In the genomic region with DNA sequence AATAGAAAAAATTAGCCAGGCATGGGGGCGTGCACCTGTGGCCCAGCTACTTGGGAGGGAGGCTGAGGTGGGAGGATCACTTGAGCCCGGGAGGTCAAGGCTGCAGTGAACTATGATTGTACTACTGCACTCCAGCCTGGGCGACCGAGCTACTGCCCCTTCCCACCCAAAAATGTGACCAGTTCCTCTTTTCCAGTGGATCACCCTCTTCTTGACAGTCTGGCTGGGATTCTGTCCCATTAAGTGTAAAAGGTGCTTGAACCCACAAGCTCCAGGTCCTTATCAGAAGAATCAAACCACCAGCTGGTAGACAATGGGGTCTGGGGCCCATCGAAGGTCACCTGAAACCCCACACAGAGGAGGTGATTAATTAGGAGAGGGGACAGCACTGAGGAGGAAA, we compare ENCODE assay signal across 1 cellular context.
TF ChIP-seq lines count a peak whose summit lies in the region.

No MANE protein-coding gene starts in this region.

TF ChIP-seq in GM23338, 12 proteins besides CTCF, POLR2A, EP300 and RAD21 (continued from another document):
- TF ChIP-seq STAT1 (IDR thresholded peaks at IDR 0.05; ENCODE audit: unreplicated experiment) = no peak
- no peak for TF ChIP-seq EZH2 (IDR thresholded peaks at IDR 0.05; ENCODE audit: low read depth, unreplicated experiment)
